ENCODE assay signal across 19 cellular contexts in genomic region chr6:169971171-169971861, GRCh38.
DNase-seq lines count a peak whose midpoint lies in the region; ATAC-seq and TF ChIP-seq lines count a peak whose summit lies in the region.
"Had no signal": no experiment of that assay in that cellular context is flagged by ENCODE, and none has a peak within 500 bp of the region (broad histone marks: within the 10 kb centered on the region; RNA-seq: fewer than 3 reads in every experiment).

No MANE protein-coding gene starts in this region.

- TF ChIP-seq CTCF in dorsolateral prefrontal cortex (IDR thresholded peaks at IDR 0.05 in 54 of 56, conservative IDR thresholded peaks at IDR 0.05 in 2 of 56; ENCODE audit: low read depth in 1 of 56, partially characterized antibody in 56 of 56) (no peak), type B pancreatic cell (conservative IDR thresholded peaks at IDR 0.05) (no peak)

- peaks cover 0 to 8% (median 0%) of the 10 kb centered on the region in 5 donors for H3K27me3 Mint-ChIP-seq in naive thymus-derived CD4-positive, alpha-beta T cell
- H3K27me3 Mint-ChIP-seq in type B pancreatic cell, result peaks cover 2% of the 10 kb centered on the region
- H3K27me3 Mint-ChIP-seq: activated naive CD8-positive, alpha-beta T cell treated with anti-CD3 and anti-CD28 coated beads, Interleukin-2, amount 50 U/mL, for 24 hours had no signal

- H3K4me1 Mint-ChIP-seq in naive thymus-derived CD4-positive, alpha-beta T cell, result peaks cover 0 to 8% (median 0%) of the 10 kb centered on the region in 7 donors
- no peaks in the 10 kb centered on the region for H3K4me1 Mint-ChIP-seq in type B pancreatic cell (ENCODE audit: unreplicated experiment)
- H3K4me1 Mint-ChIP-seq: activated naive CD8-positive, alpha-beta T cell treated with anti-CD3 and anti-CD28 coated beads, Interleukin-2, amount 50 U/mL, for 24 hours; activated T-helper 17 cell treated with anti-CD3 and anti-CD28 coated beads, Interleukin-2, amount 50 U/mL, for 72 hours had no signal

- in situ Hi-C loops in KBM-7 (cut with MboI; ENCODE audit: low pct_unique_long_range_greater_than_20kb, low sequenced_read_pairs), result no loop called here

- no peaks in the 10 kb centered on the region for H3K36me3 ChIP-seq in naive thymus-derived CD4-positive, alpha-beta T cell (ENCODE audit: control insufficient read depth in 2 of 3, insufficient read depth in 3 of 3, low read length in 3 of 3)
- H3K36me3 ChIP-seq: left lung, WERI-Rb-1 had no signal

- H3K27ac ChIP-seq in dorsolateral prefrontal cortex, result no peak overlapping the region
- H3K27ac ChIP-seq in naive thymus-derived CD4-positive, alpha-beta T cell (ENCODE audit: low read depth, low read length), result no peak overlapping the region
- H3K27ac ChIP-seq: left lung, WERI-Rb-1 had no signal

- no peaks in the 10 kb centered on the region for H3K4me1 ChIP-seq in naive thymus-derived CD4-positive, alpha-beta T cell (ENCODE audit: control insufficient read depth in 2 of 2, insufficient read depth in 2 of 2, low read length in 2 of 2)
- H3K4me1 ChIP-seq: left lung had no signal

- POLR2A ChIA-PET in naive thymus-derived CD4-positive, alpha-beta T cell (lab: Charles Lee), result no interaction called here

- H3K36me3 Mint-ChIP-seq in naive thymus-derived CD4-positive, alpha-beta T cell, result no peaks in the 10 kb centered on the region
- H3K36me3 Mint-ChIP-seq in type B pancreatic cell, result no peaks in the 10 kb centered on the region
- H3K36me3 Mint-ChIP-seq: brain had no signal

- intact Hi-C loops in Right ventricle myocardium superior (cut with DNase I) (no loop called here), left ventricle myocardium superior (cut with micrococcal nuclease) (no loop called here), dorsolateral prefrontal cortex (cut with DNase I) (no loop called here)
- intact Hi-C loops in naive thymus-derived CD4-positive, alpha-beta T cell (cut with micrococcal nuclease), result no loop called here

- peaks cover 0 to 3% (median 0%) of the 10 kb centered on the region in 45 donors for H3K27me3 ChIP-seq in dorsolateral prefrontal cortex
- no peaks in the 10 kb centered on the region for H3K27me3 ChIP-seq in naive thymus-derived CD4-positive, alpha-beta T cell (ENCODE audit: control insufficient read depth in 2 of 2, insufficient read depth in 2 of 2, low read length in 2 of 2)

- no peak overlapping the region for H3K27ac Mint-ChIP-seq in naive thymus-derived CD4-positive, alpha-beta T cell
- no peak overlapping the region for H3K27ac Mint-ChIP-seq in type B pancreatic cell
- H3K27ac Mint-ChIP-seq: activated CD8-positive, alpha-beta T cell treated with anti-CD3 and anti-CD28 coated beads, Interleukin-2, amount 10 ng/mL, durations not matched to agents 7 days and 5 days; activated naive CD8-positive, alpha-beta T cell treated with anti-CD3 and anti-CD28 coated beads, Interleukin-2, amount 50 U/mL, for 24 hours; activated T-helper 17 cell treated with anti-CD3 and anti-CD28 coated beads, Interleukin-2, amount 50 U/mL, for 72 hours; brain had no signal

- H3K4me3 ChIP-seq in dorsolateral prefrontal cortex, result no peak overlapping the region
- H3K4me3 ChIP-seq in naive thymus-derived CD4-positive, alpha-beta T cell (ENCODE audit: low read length), result no peak overlapping the region
- H3K4me3 ChIP-seq: left lung had no signal

- CTCF ChIA-PET in naive thymus-derived CD4-positive, alpha-beta T cell (lab: Charles Lee), result no interaction called here

- DNase-seq in Right ventricle myocardium superior, result no peak
- no peak for DNase-seq in left ventricle myocardium superior
- peak in 8 of 10 donors; percentile 2 to 33 (median 20) for DNase-seq in dorsolateral prefrontal cortex
- DNase-seq in naive thymus-derived CD4-positive, alpha-beta T cell, result no peak
- DNase-seq in type B pancreatic cell (ENCODE audit: extremely low spot score, unreplicated experiment), result peak; percentile 60
- DNase-seq in NCI-H748 treated with DMSO at 0.1 percent for 48 hours (lab: John Stamatoyannopoulos, UW), result no peak
- no peak for DNase-seq in KBM-7
- DNase-seq in NCI-H1930 (lab: John Stamatoyannopoulos, UW), result no peak
- DNase-seq: activated CD8-positive, alpha-beta T cell treated with anti-CD3 and anti-CD28 coated beads, Interleukin-2, amount 10 ng/mL, durations not matched to agents 7 days and 5 days; activated naive CD8-positive, alpha-beta T cell treated with anti-CD3 and anti-CD28 coated beads, Interleukin-2, amount 50 U/mL, for 24 hours; MM.1S; NCI-H146; PC-3; T-helper 2 cell; WERI-Rb-1 had no signal

- H3K4me3 Mint-ChIP-seq in naive thymus-derived CD4-positive, alpha-beta T cell, result no peak overlapping the region
- H3K4me3 Mint-ChIP-seq in type B pancreatic cell, result no peak overlapping the region
- H3K4me3 Mint-ChIP-seq: activated CD8-positive, alpha-beta T cell treated with anti-CD3 and anti-CD28 coated beads, Interleukin-2, amount 10 ng/mL, durations not matched to agents 7 days and 5 days; activated naive CD8-positive, alpha-beta T cell treated with anti-CD3 and anti-CD28 coated beads, Interleukin-2, amount 50 U/mL, for 24 hours; activated T-helper 17 cell treated with anti-CD3 and anti-CD28 coated beads, Interleukin-2, amount 50 U/mL, for 72 hours; brain had no signal

- no peaks in the 10 kb centered on the region for H3K9me3 ChIP-seq in naive thymus-derived CD4-positive, alpha-beta T cell (ENCODE audit: control insufficient read depth in 2 of 3, low read length in 3 of 3)
- H3K9me3 ChIP-seq: left lung had no signal

- no peaks in the 10 kb centered on the region for H3K9me3 Mint-ChIP-seq in naive thymus-derived CD4-positive, alpha-beta T cell
- no peaks in the 10 kb centered on the region for H3K9me3 Mint-ChIP-seq in type B pancreatic cell
- H3K9me3 Mint-ChIP-seq: activated naive CD8-positive, alpha-beta T cell treated with anti-CD3 and anti-CD28 coated beads, Interleukin-2, amount 50 U/mL, for 24 hours; activated T-helper 17 cell treated with anti-CD3 and anti-CD28 coated beads, Interleukin-2, amount 50 U/mL, for 72 hours; brain had no signal

- ATAC-seq in Right ventricle myocardium superior (ENCODE audit: poor library complexity) (peak; percentile 10), left ventricle myocardium superior (no peak)
- ATAC-seq in naive thymus-derived CD4-positive, alpha-beta T cell, result peak; percentile 14
- ATAC-seq: activated CD8-positive, alpha-beta T cell treated with anti-CD3 and anti-CD28 coated beads, Interleukin-2, amount 10 ng/mL, durations not matched to agents 7 days and 5 days; activated T-helper 17 cell treated with anti-CD3 and anti-CD28 coated beads, Interleukin-2, amount 50 U/mL, for 72 hours; left lung; PC-3; sciatic nerve had no signal

Comparison
In these comparisons a context has a peak if more than half of its experiments do, and no peak if none do; other contexts are left out.
1. DNase-seq: peak in dorsolateral prefrontal cortex (8 of 10) and type B pancreatic cell (single experiment); none in Right ventricle myocardium superior (single experiment), left ventricle myocardium superior (single experiment), naive thymus-derived CD4-positive, alpha-beta T cell (0 of 9), NCI-H748 treated with DMSO at 0.1 percent for 48 hours (single experiment), KBM-7 (single experiment) and NCI-H1930 (0 of 2).